ENCODE assay signal across 12 cellular contexts in the genomic region with DNA sequence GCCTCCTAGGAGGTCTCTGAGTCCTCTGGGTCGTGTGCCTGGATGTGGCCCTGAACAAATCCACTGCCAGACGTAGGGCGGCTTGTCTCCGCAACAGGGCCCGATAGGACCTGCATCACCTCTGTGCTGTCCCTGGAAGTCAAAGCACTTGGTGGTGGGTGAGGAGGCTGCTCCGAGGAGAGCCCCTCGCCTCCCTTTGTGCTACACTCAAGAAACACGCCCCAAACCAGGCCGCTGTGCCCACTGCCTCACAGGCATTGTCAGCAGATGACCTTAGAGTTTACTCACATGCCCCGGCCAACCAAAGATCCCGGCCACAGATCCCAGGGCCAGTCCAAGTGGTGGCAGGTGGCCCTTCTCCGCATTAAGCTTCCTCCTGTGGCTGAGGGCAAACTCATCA.
DNase-seq lines count a peak whose midpoint lies in the region; ATAC-seq and TF ChIP-seq lines count a peak whose summit lies in the region.
"Had no signal": no experiment of that assay in that cellular context is flagged by ENCODE, and none has a peak within 500 bp of the region (broad histone marks: within the 10 kb centered on the region; RNA-seq: fewer than 3 reads in every experiment).

No MANE protein-coding gene starts in this region.

- H3K4me3 ChIP-seq in Peyer's patch (no peak overlapping the region), testis (no peak overlapping the region)

- 81% methylated on average over 12 of the region's 12 CpGs; no CpG with 5 or more reads in 1 of the 2 donors for WGBS in testis, 2 donors

- TF ChIP-seq POLR2A in Peyer's patch (IDR thresholded peaks at IDR 0.05) = no peak
- TF ChIP-seq POLR2A in testis (IDR thresholded peaks at IDR 0.05) = no peak

- CTCF ChIA-PET in activated CD4-positive, alpha-beta memory T cell treated with anti-CD3 and anti-CD28 coated beads, Interleukin-2, amount 10 ng/mL, durations not matched to agents 7 days and 5 days (lab: Charles Lee) = no interaction called here

- H3K4me3 Mint-ChIP-seq in nephron progenitor cell = no peak overlapping the region
- no peak overlapping the region for H3K4me3 Mint-ChIP-seq in activated CD4-positive, alpha-beta memory T cell treated with anti-CD3 and anti-CD28 coated beads, Interleukin-2, amount 10 ng/mL, durations not matched to agents 7 days and 5 days
- H3K4me3 Mint-ChIP-seq: activated CD8-positive, alpha-beta T cell treated with anti-CD3 and anti-CD28 coated beads, Interleukin-2, amount 10 ng/mL, durations not matched to agents 7 days and 5 days; central memory CD8-positive, alpha-beta T cell had no signal

- peaks cover 24% of the 10 kb centered on the region for H3K9me3 Mint-ChIP-seq in nephron progenitor cell
- no peaks in the 10 kb centered on the region for H3K9me3 Mint-ChIP-seq in activated CD4-positive, alpha-beta memory T cell treated with anti-CD3 and anti-CD28 coated beads, Interleukin-2, amount 10 ng/mL, durations not matched to agents 7 days and 5 days

- peaks cover 4 to 48% (median 12%) of the 10 kb centered on the region in 4 donors for H3K4me1 ChIP-seq in Peyer's patch
- H3K4me1 ChIP-seq in testis = peaks cover 9% of the 10 kb centered on the region

- no peaks in the 10 kb centered on the region for H3K36me3 ChIP-seq in Peyer's patch
- H3K36me3 ChIP-seq in testis (ENCODE audit: low read depth, missing control alignments) = no peaks in the 10 kb centered on the region

- TF ChIP-seq CTCF in Peyer's patch (IDR thresholded peaks at IDR 0.05) (no peak), nephron progenitor cell (IDR thresholded peaks at IDR 0.05) (no peak), testis (IDR thresholded peaks at IDR 0.05) (no peak)

- peaks cover 26% of the 10 kb centered on the region for H3K36me3 Mint-ChIP-seq in nephron progenitor cell (ENCODE audit: low read depth)
- no peaks in the 10 kb centered on the region for H3K36me3 Mint-ChIP-seq in activated CD4-positive, alpha-beta memory T cell treated with anti-CD3 and anti-CD28 coated beads, Interleukin-2, amount 10 ng/mL, durations not matched to agents 7 days and 5 days (ENCODE audit: low read depth)

- intact Hi-C loops in testis (cut with DNase I; ENCODE audit: low total_unique reads) = no loop called here

- DNase-seq in Peyer's patch (no peak), epithelial cell of prostate (ENCODE audit: low read depth, low spot score) (no peak), nephron progenitor cell (no peak), testis (no peak), T-helper 1 cell (no peak)
- DNase-seq in activated CD4-positive, alpha-beta memory T cell treated with anti-CD3 and anti-CD28 coated beads, Interleukin-2, amount 10 ng/mL, durations not matched to agents 7 days and 5 days = no peak
- DNase-seq: activated CD8-positive, alpha-beta T cell treated with anti-CD3 and anti-CD28 coated beads, Interleukin-2, amount 10 ng/mL, durations not matched to agents 7 days and 5 days; activated gamma-delta T cell treated with Interleukin-2 at 50 U/mL for 16 hours had no signal

- H3K9me3 ChIP-seq in Peyer's patch (no peaks in the 10 kb centered on the region), testis (no peaks in the 10 kb centered on the region)

- no peak for ATAC-seq in HG03196 (IDR thresholded peaks at IDR 0.05; ENCODE audit: unreplicated experiment)
- ATAC-seq: activated CD8-positive, alpha-beta T cell treated with anti-CD3 and anti-CD28 coated beads, Interleukin-2, amount 10 ng/mL, durations not matched to agents 7 days and 5 days had no signal

- peak overlapping the region; percentile 90 for H3K27ac Mint-ChIP-seq in nephron progenitor cell
- no peak overlapping the region for H3K27ac Mint-ChIP-seq in activated CD4-positive, alpha-beta memory T cell treated with anti-CD3 and anti-CD28 coated beads, Interleukin-2, amount 10 ng/mL, durations not matched to agents 7 days and 5 days
- H3K27ac Mint-ChIP-seq: activated CD8-positive, alpha-beta T cell treated with anti-CD3 and anti-CD28 coated beads, Interleukin-2, amount 10 ng/mL, durations not matched to agents 7 days and 5 days had no signal

- peak overlapping the region; percentile 1 to 90 (median 63) for H3K27ac ChIP-seq in Peyer's patch
- H3K27ac ChIP-seq in epithelial cell of prostate = peak overlapping the region; percentile 26
- H3K27ac ChIP-seq in temporal lobe (ENCODE audit: low read depth, low read length) = peak overlapping the region; percentile 44
- peak overlapping the region in 1 of 2 donors; percentile 36 for H3K27ac ChIP-seq in testis
- H3K27ac ChIP-seq: C4-2B had no signal

- H3K4me1 Mint-ChIP-seq in nephron progenitor cell = peaks cover 28% of the 10 kb centered on the region
- peaks cover 23% of the 10 kb centered on the region for H3K4me1 Mint-ChIP-seq in activated CD4-positive, alpha-beta memory T cell treated with anti-CD3 and anti-CD28 coated beads, Interleukin-2, amount 10 ng/mL, durations not matched to agents 7 days and 5 days

- H3K27me3 ChIP-seq in Peyer's patch (no peaks in the 10 kb centered on the region), testis (no peaks in the 10 kb centered on the region)

- POLR2A ChIA-PET in activated CD4-positive, alpha-beta memory T cell treated with anti-CD3 and anti-CD28 coated beads, Interleukin-2, amount 10 ng/mL, durations not matched to agents 7 days and 5 days (lab: Charles Lee) = no interaction called here

- H3K27me3 Mint-ChIP-seq in nephron progenitor cell (ENCODE audit: low read depth, poor library complexity) = peaks cover 31% of the 10 kb centered on the region
- peaks cover 21% of the 10 kb centered on the region for H3K27me3 Mint-ChIP-seq in activated CD4-positive, alpha-beta memory T cell treated with anti-CD3 and anti-CD28 coated beads, Interleukin-2, amount 10 ng/mL, durations not matched to agents 7 days and 5 days
